ENCODE assay signal across 10 cellular contexts in genomic region chr5:95524423-95524822, GRCh38.
"Had no signal": no experiment of that assay in that cellular context is flagged by ENCODE, and none has a peak within 500 bp of the region (broad histone marks: within the 10 kb centered on the region; RNA-seq: fewer than 3 reads in every experiment).

No MANE protein-coding gene starts in this region.

- H3K27ac Mint-ChIP-seq: HFFc6, IgD-negative memory B cell had no signal

- ATAC-seq: HepG2 had no signal

- H3K4me2 ChIP-seq: KMS-11 had no signal

- DNase-seq: GM23248, GOT3, H7, HCEC 1CT, HFFc6, KBM-7 had no signal

- H3K9ac ChIP-seq: GM23248, KMS-11 had no signal

- FAIRE-seq: HepG2 had no signal

- H3K9me3 Mint-ChIP-seq: HFFc6, IgD-negative memory B cell had no signal

- H3K4me3 Mint-ChIP-seq: HFFc6, IgD-negative memory B cell had no signal

- H2AFZ ChIP-seq: GM23248 had no signal

- H3K4me3 ChIP-seq: GM23248 had no signal

- H3K27me3 Mint-ChIP-seq: IgD-negative memory B cell had no signal

- H3K4me1 Mint-ChIP-seq: IgD-negative memory B cell had no signal

- H3K27ac ChIP-seq: GM23248, HL-60, KMS-11 had no signal
